Comparison of ENCODE assay signal across 8 cellular contexts in genomic region chr18:12991839-12992216, GRCh38. TPM values are rescaled to one million over a fixed set of nuclear protein-coding genes. Genes with fewer than 3 reads are reported as not detected.
DNase-seq lines count a peak whose midpoint lies in the region; ATAC-seq, FAIRE-seq and TF ChIP-seq lines count a peak whose summit lies in the region.

No MANE protein-coding gene starts in this region.

- H3K9me3 ChIP-seq in keratinocyte (ENCODE audit: control insufficient read depth, low read depth, low read length) (no peaks in the 10 kb centered on the region), testis (no peaks in the 10 kb centered on the region)

- H3K27me3 ChIP-seq in keratinocyte (ENCODE audit: control insufficient read depth, extremely low read depth, insufficient read depth, low read length) = no peaks in the 10 kb centered on the region
- H3K27me3 ChIP-seq in testis = no peaks in the 10 kb centered on the region

- H3K27ac ChIP-seq in keratinocyte (ENCODE audit: control insufficient read depth, insufficient read depth, low read length) = peak overlapping the region; percentile 88
- peak overlapping the region; percentile 67 to 70 for H3K27ac ChIP-seq in testis

- H3K9ac ChIP-seq in keratinocyte (ENCODE audit: control insufficient read depth, extremely low read depth, insufficient read depth, low read length) = peak overlapping the region; percentile 88

- peak overlapping the region; percentile 97 for H2AFZ ChIP-seq in keratinocyte (ENCODE audit: control insufficient read depth, low read length)

- no peak for ATAC-seq in activated naive CD4-positive, alpha-beta T cell treated with anti-CD3 and anti-CD28 coated beads, Interleukin-2, amount 50 U/mL, for 72 hours

- peaks cover 9% of the 10 kb centered on the region for H3K36me3 Mint-ChIP-seq in activated CD4-positive, alpha-beta T cell treated with anti-CD3 and anti-CD28 coated beads, Interleukin-2, amount 10 ng/mL, durations not matched to agents 24 days and 14 days (ENCODE audit: low read depth)
- H3K36me3 Mint-ChIP-seq in activated naive CD4-positive, alpha-beta T cell treated with anti-CD3 and anti-CD28 coated beads, Interleukin-2, amount 50 U/mL, for 72 hours = peaks cover 17 to 19% of the 10 kb centered on the region in 2 donors

- peak overlapping the region; percentile 88 for H3K4me2 ChIP-seq in keratinocyte (ENCODE audit: control insufficient read depth, extremely low read depth, insufficient read depth, low read depth, low read length)

- H4K20me1 ChIP-seq in keratinocyte (ENCODE audit: control insufficient read depth, extremely low read depth, insufficient read depth, low read length) = peaks cover 3% of the 10 kb centered on the region

- WGBS in testis, 2 donors = 0% methylated on average over 8 of the region's 8 CpGs

- TF ChIP-seq CTCF in keratinocyte (optimal IDR thresholded peaks at IDR 0.05 in 1 of 3, IDR thresholded peaks at IDR 0.05 in 1 of 3, conservative IDR thresholded peaks at IDR 0.05 in 1 of 3; ENCODE audit: extremely low read depth in 1 of 3, insufficient read depth in 2 of 3, low read length in 3 of 3) = no peak
- no peak for TF ChIP-seq CTCF in testis (IDR thresholded peaks at IDR 0.05)

- intact Hi-C loops in activated CD4-positive, alpha-beta T cell treated with anti-CD3 and anti-CD28 coated beads, Interleukin-2, amount 10 ng/mL, durations not matched to agents 24 days and 14 days (cut with micrococcal nuclease) = loop anchor here (1.0 to 5.0 kb wide), 7 partner anchors 44 to 734 kb away; partner anchors contain the start of genes FAM210A, LDLRAD4, PTPN2 and RNMT
- intact Hi-C loops in testis (cut with DNase I; ENCODE audit: low total_unique reads) = no loop called here

- peak overlapping the region; percentile 87 to 92 (median 92) for H3K4me3 ChIP-seq in keratinocyte (ENCODE audit: control insufficient read depth in 2 of 3, extremely low read depth in 1 of 3, insufficient read depth in 2 of 3, low read depth in 1 of 3, low read length in 3 of 3)
- peak overlapping the region; percentile 75 to 82 for H3K4me3 ChIP-seq in testis

- H3K36me3 ChIP-seq in keratinocyte (ENCODE audit: control insufficient read depth in 2 of 2, extremely low read depth in 1 of 2, insufficient read depth in 2 of 2, low read length in 2 of 2) = peaks cover 0 to 2% of the 10 kb centered on the region in 2 experiments
- no peaks in the 10 kb centered on the region for H3K36me3 ChIP-seq in testis (ENCODE audit: low read depth, missing control alignments)

- H3K4me1 ChIP-seq in keratinocyte (ENCODE audit: control insufficient read depth, extremely low read depth, insufficient read depth, low read length) (peaks cover 21% of the 10 kb centered on the region), testis (peaks cover 26% of the 10 kb centered on the region)

- TF ChIP-seq POLR2A in testis (IDR thresholded peaks at IDR 0.05) = no peak

- H3K9me1 ChIP-seq in keratinocyte (ENCODE audit: control insufficient read depth, extremely low read depth, insufficient read depth, low read length) = no peaks in the 10 kb centered on the region

- no peak for FAIRE-seq in keratinocyte (lab: Jason Lieb, UNC)

- no peaks in the 10 kb centered on the region for H3K27me3 Mint-ChIP-seq in activated CD4-positive, alpha-beta T cell treated with anti-CD3 and anti-CD28 coated beads, Interleukin-2, amount 10 ng/mL, durations not matched to agents 24 days and 14 days

- H3K4me3 Mint-ChIP-seq in activated CD4-positive, alpha-beta T cell treated with anti-CD3 and anti-CD28 coated beads, Interleukin-2, amount 10 ng/mL, durations not matched to agents 24 days and 14 days = peak overlapping the region; percentile 94

- no peak for DNase-seq in activated CD4-positive, alpha-beta T cell treated with anti-CD3 and anti-CD28 coated beads, Interleukin-2, amount 10 ng/mL, durations not matched to agents 24 days and 14 days
- DNase-seq in activated CD4-positive, alpha-beta T cell treated with anti-CD3 and anti-CD28 coated beads, Interleukin-2, amount 50 U/mL, for 4 hours = no peak
- no peak for DNase-seq in activated naive CD4-positive, alpha-beta T cell treated with anti-CD3 and anti-CD28 coated beads, Interleukin-2, amount 50 U/mL, for 72 hours (ENCODE audit: low spot score in 2 of 2)
- DNase-seq in keratinocyte (ENCODE audit: low read depth, low spot score) = no peak
- DNase-seq in testis = no peak
- no peak for DNase-seq in superior temporal gyrus (ENCODE audit: extremely low spot score)
- no peak for DNase-seq in putamen (ENCODE audit: low spot score)
- DNase-seq in NCI-H345 (lab: John Stamatoyannopoulos, UW) = no peak

- peaks cover 16% of the 10 kb centered on the region for H3K4me1 Mint-ChIP-seq in activated CD4-positive, alpha-beta T cell treated with anti-CD3 and anti-CD28 coated beads, Interleukin-2, amount 10 ng/mL, durations not matched to agents 24 days and 14 days

- no peaks in the 10 kb centered on the region for H3K9me3 Mint-ChIP-seq in activated CD4-positive, alpha-beta T cell treated with anti-CD3 and anti-CD28 coated beads, Interleukin-2, amount 10 ng/mL, durations not matched to agents 24 days and 14 days
- no peaks in the 10 kb centered on the region for H3K9me3 Mint-ChIP-seq in activated naive CD4-positive, alpha-beta T cell treated with anti-CD3 and anti-CD28 coated beads, Interleukin-2, amount 50 U/mL, for 72 hours

- dilution Hi-C loops in keratinocyte (cut with MboI; ENCODE audit: extremely low pct_ligation_motif_present, low sequenced_read_pairs) = no loop called here

- peak overlapping the region; percentile 92 for H3K27ac Mint-ChIP-seq in activated CD4-positive, alpha-beta T cell treated with anti-CD3 and anti-CD28 coated beads, Interleukin-2, amount 10 ng/mL, durations not matched to agents 24 days and 14 days
- peak overlapping the region; percentile 94 to 96 for H3K27ac Mint-ChIP-seq in activated naive CD4-positive, alpha-beta T cell treated with anti-CD3 and anti-CD28 coated beads, Interleukin-2, amount 50 U/mL, for 72 hours

- peaks cover 52% of the 10 kb centered on the region for H3K79me2 ChIP-seq in keratinocyte (ENCODE audit: control insufficient read depth, insufficient read depth, low read length)

RNA-seq across cellular contexts. Expression of gene CEP192, which starts 0.7 kb away (rescaled TPM):
- total RNA-seq in activated CD4-positive, alpha-beta T cell treated with anti-CD3 and anti-CD28 coated beads, Interleukin-2, amount 10 ng/mL, durations not matched to agents 24 days and 14 days = 31.4 and 34.7 TPM in 2 replicates
- 10 to 100 TPM; 41.7 to 51.5 TPM for total RNA-seq in activated naive CD4-positive, alpha-beta T cell treated with anti-CD3 and anti-CD28 coated beads, Interleukin-2, amount 50 U/mL, for 72 hours
- polyA plus RNA-seq in keratinocyte = 10.4 to 16.6 TPM (median 11.1 TPM) in 3 replicates
- 4.9 TPM for polyA plus RNA-seq in keratinocyte (2011; ENCODE audit: low read depth)
- polyA plus RNA-seq in keratinocyte (2011; cell fraction: cytosol; rRNA removed) = 4.6 and 8.8 TPM in 2 replicates
- 23.4 and 27.6 TPM in 2 replicates for polyA plus RNA-seq in keratinocyte (2011; cell fraction: nucleus; rRNA removed)
- 5.1 and 5.9 TPM in 2 replicates for polyA plus RNA-seq in keratinocyte (2012; ENCODE audit: low replicate concordance)
- 13.2 to 31.2 TPM (median 19.1 TPM) in 3 replicates for polyA minus RNA-seq in keratinocyte
- 10.2 TPM for polyA minus RNA-seq in keratinocyte (2011; cell fraction: cytosol; rRNA and poly(A)+ RNA removed)
- 19.1 and 35.0 TPM in 2 replicates for polyA minus RNA-seq in keratinocyte (2011; cell fraction: nucleus; rRNA and poly(A)+ RNA removed)
- 10 to 100 TPM; 61.2 to 77.3 TPM for total RNA-seq in testis
- polyA plus RNA-seq in testis (ENCODE audit: insufficient read depth, low read depth, low replicate concordance) = 34.1 TPM

RNA-seq across cellular contexts. Expression of gene SEH1L, which starts 44.0 kb away (rescaled TPM):
- total RNA-seq in activated CD4-positive, alpha-beta T cell treated with anti-CD3 and anti-CD28 coated beads, Interleukin-2, amount 10 ng/mL, durations not matched to agents 24 days and 14 days = 132 TPM in 2 replicates
- 100 to 1,000 TPM in 1 of 2 donors, 10 to 100 TPM in 1; 81.0 to 108 TPM for total RNA-seq in activated naive CD4-positive, alpha-beta T cell treated with anti-CD3 and anti-CD28 coated beads, Interleukin-2, amount 50 U/mL, for 72 hours
- polyA plus RNA-seq in keratinocyte (41.3 to 60.5 TPM (median 47.4 TPM) in 3 replicates), testis (ENCODE audit: insufficient read depth, low read depth, low replicate concordance) (33.5 TPM)
- polyA plus RNA-seq in keratinocyte (2011; ENCODE audit: low read depth) = 25.3 TPM
- 39.7 and 81.9 TPM in 2 replicates for polyA plus RNA-seq in keratinocyte (2011; cell fraction: cytosol; rRNA removed)
- 34.6 and 35.6 TPM in 2 replicates for polyA plus RNA-seq in keratinocyte (2011; cell fraction: nucleus; rRNA removed)
- polyA plus RNA-seq in keratinocyte (2012; ENCODE audit: low replicate concordance) = 21.8 and 32.3 TPM in 2 replicates
- 49.6 to 109 TPM (median 94.3 TPM) in 3 replicates for polyA minus RNA-seq in keratinocyte
- polyA minus RNA-seq in keratinocyte (2011; cell fraction: cytosol; rRNA and poly(A)+ RNA removed) = 50.6 TPM
- 13.0 and 28.7 TPM in 2 replicates for polyA minus RNA-seq in keratinocyte (2011; cell fraction: nucleus; rRNA and poly(A)+ RNA removed)
- 10 to 100 TPM; 37.1 to 43.5 TPM for total RNA-seq in testis
